In genomic region chr18:12391487-12392136, GRCh38 we compare ENCODE assay signal across 9 cellular contexts. TPM values are rescaled to one million over a fixed set of nuclear protein-coding genes. Genes with fewer than 3 reads are reported as not detected.
DNase-seq lines count a peak whose midpoint lies in the region; ATAC-seq and TF ChIP-seq lines count a peak whose summit lies in the region.
"Had no signal": no experiment of that assay in that cellular context is flagged by ENCODE, and none has a peak within 500 bp of the region (broad histone marks: within the 10 kb centered on the region; RNA-seq: fewer than 3 reads in every experiment).

No MANE protein-coding gene starts in this region.

- POLR2A ChIA-PET in naive thymus-derived CD8-positive, alpha-beta T cell (lab: Charles Lee), result interaction anchor here (0.7 to 1.7 kb wide), 2 partner anchors 267 to 1810 kb away, joined by 3 to 4 read pairs; no protein-coding TSS in a partner anchor

- H3K27ac Mint-ChIP-seq in naive thymus-derived CD8-positive, alpha-beta T cell, result no peak overlapping the region

- H3K4me3 Mint-ChIP-seq in naive thymus-derived CD8-positive, alpha-beta T cell, result no peak overlapping the region

- H3K79me2 ChIP-seq in fibroblast of lung (ENCODE audit: control insufficient read depth, insufficient read depth, low read length), result no peaks in the 10 kb centered on the region

- no peaks in the 10 kb centered on the region for H4K20me1 ChIP-seq in fibroblast of lung (ENCODE audit: control insufficient read depth, extremely low read depth, insufficient read depth, low read length)

- H3K36me3 Mint-ChIP-seq in naive thymus-derived CD8-positive, alpha-beta T cell, result no peaks in the 10 kb centered on the region

- no peak overlapping the region for H3K9ac ChIP-seq in fibroblast of lung (ENCODE audit: insufficient read depth, low read length)

- H3K4me3 ChIP-seq in fibroblast of lung (replicated peaks in 1 of 4; ENCODE audit: control extremely low read depth in 1 of 4, insufficient read depth in 1 of 4, low read depth in 3 of 4, low read length in 4 of 4), result no peak overlapping the region

- no peaks in the 10 kb centered on the region for H3K4me1 Mint-ChIP-seq in naive thymus-derived CD8-positive, alpha-beta T cell

- no peak overlapping the region for H3K4me2 ChIP-seq in fibroblast of lung (ENCODE audit: extremely low read depth, insufficient read depth, low read length)

- H3K27me3 ChIP-seq in fibroblast of lung (ENCODE audit: control insufficient read depth, insufficient read depth, low read length), result no peaks in the 10 kb centered on the region

- TF ChIP-seq CTCF in fibroblast of lung (conservative IDR thresholded peaks at IDR 0.05 in 1 of 2, IDR thresholded peaks at IDR 0.05 in 1 of 2; ENCODE audit: low read depth in 1 of 2, low read length in 2 of 2), result peak; percentile 99

- H3K27me3 Mint-ChIP-seq in naive thymus-derived CD8-positive, alpha-beta T cell, result peaks cover 0 to 14% (median 10%) of the 10 kb centered on the region in 5 donors

- no peak overlapping the region for H3K27ac ChIP-seq in fibroblast of lung (ENCODE audit: insufficient read depth, low read length)
- H3K27ac ChIP-seq: epithelial cell of prostate had no signal

- peak; percentile 56 for ATAC-seq in HG03045 (IDR thresholded peaks at IDR 0.05; ENCODE audit: unreplicated experiment)
- ATAC-seq in naive thymus-derived CD8-positive, alpha-beta T cell, result peak; percentile 93 to 96

- H3K9me3 ChIP-seq in fibroblast of lung (ENCODE audit: control insufficient read depth, insufficient read depth, low read depth, low read length), result no peaks in the 10 kb centered on the region

- peak; percentile 59 to 72 for DNase-seq in NCI-H2081 (lab: John Stamatoyannopoulos, UW)
- no peak for DNase-seq in NCI-H2081 treated with DMSO at 0.1 percent for 48 hours (lab: John Stamatoyannopoulos, UW)
- peak; percentile 74 for DNase-seq in NCI-H748 (lab: John Stamatoyannopoulos, UW; ENCODE audit: unreplicated experiment)
- DNase-seq in activated T-cell treated with anti-CD3 and anti-CD28 coated beads for 4 hours, result peak; percentile 36
- DNase-seq in fibroblast of lung (ENCODE audit: low read depth in 2 of 2), result peak; percentile 52 to 80
- DNase-seq in naive thymus-derived CD8-positive, alpha-beta T cell, result peak in 9 of 10 donors; percentile 22 to 75 (median 51)
- peak; percentile 62 for DNase-seq in ureter (ENCODE audit: low spot score)

- no peak overlapping the region for H2AFZ ChIP-seq in fibroblast of lung (ENCODE audit: low read length)

- H3K36me3 ChIP-seq in fibroblast of lung (ENCODE audit: control insufficient read depth, insufficient read depth, low read length), result no peaks in the 10 kb centered on the region

- no peaks in the 10 kb centered on the region for H3K9me3 Mint-ChIP-seq in naive thymus-derived CD8-positive, alpha-beta T cell

- no peaks in the 10 kb centered on the region for H3K4me1 ChIP-seq in fibroblast of lung (ENCODE audit: control insufficient read depth, extremely low read depth, insufficient read depth, low read length)

RNA-seq across cellular contexts. Expression of gene AFG3L2, which starts 14.6 kb away (rescaled TPM):
- total RNA-seq in fibroblast of lung, result 38.5 and 41.0 TPM in 2 replicates
- polyA plus RNA-seq in fibroblast of lung, result 36.3 and 38.3 TPM in 2 replicates
- polyA plus RNA-seq in fibroblast of lung (2012), result 32.1 and 32.4 TPM in 2 replicates
- 13.6 and 19.2 TPM in 2 replicates for polyA minus RNA-seq in fibroblast of lung (ENCODE audit: low replicate concordance)
- total RNA-seq in naive thymus-derived CD8-positive, alpha-beta T cell, result 10 to 100 TPM; 37.7 to 41.2 TPM
- polyA plus RNA-seq in naive thymus-derived CD8-positive, alpha-beta T cell, result 10 to 100 TPM; 27.0 to 42.1 (median 37.2) TPM
- total RNA-seq in ureter, result 59.0 TPM

RNA-seq across cellular contexts. Expression of gene PRELID3A, which starts 16.1 kb away (rescaled TPM):
- total RNA-seq in fibroblast of lung (6.9 and 11.2 TPM in 2 replicates), ureter (5.2 TPM)
- polyA plus RNA-seq in fibroblast of lung, result 8.4 and 9.9 TPM in 2 replicates
- 6.1 and 6.4 TPM in 2 replicates for polyA plus RNA-seq in fibroblast of lung (2012)
- polyA minus RNA-seq in fibroblast of lung (ENCODE audit: low replicate concordance), result 2.0 TPM in 1 of 2 replicates, not detected in the other
- total RNA-seq in naive thymus-derived CD8-positive, alpha-beta T cell, result 1 to 10 TPM; 1.9 to 2.8 TPM
- polyA plus RNA-seq in naive thymus-derived CD8-positive, alpha-beta T cell, result under 1 TPM in 2 of 3 donors, not detected in 1; 0.12 to 0.79 TPM
